Comparison of ENCODE assay signal across 18 cellular contexts in genomic region chr9:11149065-11149464, GRCh38.
DNase-seq lines count a peak whose midpoint lies in the region; ATAC-seq and TF ChIP-seq lines count a peak whose summit lies in the region.
"Had no signal": no experiment of that assay in that cellular context is flagged by ENCODE, and none has a peak within 500 bp of the region (broad histone marks: within the 10 kb centered on the region; RNA-seq: fewer than 3 reads in every experiment).

No MANE protein-coding gene starts in this region.

- H3K36me3 ChIP-seq in MG63 (no peaks in the 10 kb centered on the region), brain microvascular endothelial cell (replicated peaks) (no peaks in the 10 kb centered on the region), mesendoderm (ENCODE audit: control insufficient read depth, insufficient read depth, low read length) (no peaks in the 10 kb centered on the region)

- H2BK5ac ChIP-seq in mesendoderm (ENCODE audit: low read length): no peak overlapping the region

- ATAC-seq in HG02763 (IDR thresholded peaks at IDR 0.05; ENCODE audit: unreplicated experiment) (no peak), GM19351 (IDR thresholded peaks at IDR 0.05; ENCODE audit: unreplicated experiment) (no peak), HG02973 (IDR thresholded peaks at IDR 0.05; ENCODE audit: unreplicated experiment) (no peak), GM18519 (IDR thresholded peaks at IDR 0.05; ENCODE audit: low FRiP score, unreplicated experiment) (no peak)

- no peaks in the 10 kb centered on the region for H3K79me1 ChIP-seq in mesendoderm (ENCODE audit: low read length)

- no peak overlapping the region for H3K18ac ChIP-seq in mesendoderm (ENCODE audit: low read length)

- no peaks in the 10 kb centered on the region for H3K79me2 ChIP-seq in mesendoderm (ENCODE audit: control insufficient read depth, insufficient read depth, low read length)

- no peak overlapping the region for H3K56ac ChIP-seq in mesendoderm (ENCODE audit: low read length)

- H3K23ac ChIP-seq in mesendoderm (ENCODE audit: low read length): no peak overlapping the region

- peak; percentile 21 for TF ChIP-seq CTCF in brain microvascular endothelial cell (IDR thresholded peaks at IDR 0.05; ENCODE audit: low read depth, low read length, missing control alignments)

- H3K4me3 ChIP-seq in MG63: no peak overlapping the region
- no peak overlapping the region for H3K4me3 ChIP-seq in brain microvascular endothelial cell (ENCODE audit: low read depth, low read length)
- H3K4me3 ChIP-seq in mesendoderm (ENCODE audit: low read length): no peak overlapping the region
- H3K4me3 ChIP-seq: lung, PC-9 had no signal

- H3K4me2 ChIP-seq in mesendoderm (ENCODE audit: low read length): no peak overlapping the region
- H3K4me2 ChIP-seq: PC-9 had no signal

- in situ Hi-C loops in brain microvascular endothelial cell (cut with HindIII; ENCODE audit: low pct_ligation_motif_present, low sequenced_read_pairs): no loop called here

- H3K4me1 ChIP-seq in mesendoderm (ENCODE audit: control insufficient read depth, low read depth, low read length): no peaks in the 10 kb centered on the region

- no CpG with 5 or more reads among the region's 7 CpGs for WGBS in mesendoderm (ENCODE audit: extremely low coverage, insufficient coverage, low lambda C conversion rate)

- H4K8ac ChIP-seq in mesendoderm (ENCODE audit: low read depth, low read length): no peak overlapping the region

- H3K27ac ChIP-seq in brain microvascular endothelial cell (no peak overlapping the region), mesendoderm (ENCODE audit: low read depth, low read length) (no peak overlapping the region)
- H3K27ac ChIP-seq: PC-9 had no signal

- H3K27me3 ChIP-seq in MG63 (no peaks in the 10 kb centered on the region), brain microvascular endothelial cell (replicated peaks) (no peaks in the 10 kb centered on the region), mesendoderm (ENCODE audit: insufficient read depth, low read length, poor library complexity) (no peaks in the 10 kb centered on the region)

- no peaks in the 10 kb centered on the region for H3K9me3 ChIP-seq in MG63

- no peak overlapping the region for H2BK15ac ChIP-seq in mesendoderm (replicated peaks; ENCODE audit: low read depth)

- no peak overlapping the region for H3K9ac ChIP-seq in mesendoderm (ENCODE audit: low read length)

- DNase-seq in ELF-1 (ENCODE audit: low read depth, low spot score) (peak; percentile 34), MG63 (peak; percentile 6), brain microvascular endothelial cell (no peak), mesendoderm (peak; percentile 63)
- DNase-seq: activated CD4-positive, alpha-beta T cell treated with anti-CD3 and anti-CD28 coated beads, Interleukin-2, amount 10 ng/mL, durations not matched to agents 7 days and 5 days; EL; KG1; NCI-H2171; NCI-H524 treated with DMSO at 0.1 percent for 48 hours; PC-9; retina; SHP77 treated with DMSO at 0.1 percent for 48 hours; stimulated activated CD8-positive, alpha-beta memory T cell treated with anti-CD3 and anti-CD28 coated beads, Interleukin-4, amount 100 ng/mL, for 48 hours had no signal

- no peak overlapping the region for H4K5ac ChIP-seq in mesendoderm (ENCODE audit: low read length)

- H2AK5ac ChIP-seq in mesendoderm (ENCODE audit: low read length): no peak overlapping the region

- H3K4ac ChIP-seq in mesendoderm (ENCODE audit: low read depth, low read length): no peak overlapping the region

- H2BK120ac ChIP-seq in mesendoderm (ENCODE audit: low read depth, low read length): no peak overlapping the region
